ENCODE assay signal across 1 cellular context in the genomic region with DNA sequence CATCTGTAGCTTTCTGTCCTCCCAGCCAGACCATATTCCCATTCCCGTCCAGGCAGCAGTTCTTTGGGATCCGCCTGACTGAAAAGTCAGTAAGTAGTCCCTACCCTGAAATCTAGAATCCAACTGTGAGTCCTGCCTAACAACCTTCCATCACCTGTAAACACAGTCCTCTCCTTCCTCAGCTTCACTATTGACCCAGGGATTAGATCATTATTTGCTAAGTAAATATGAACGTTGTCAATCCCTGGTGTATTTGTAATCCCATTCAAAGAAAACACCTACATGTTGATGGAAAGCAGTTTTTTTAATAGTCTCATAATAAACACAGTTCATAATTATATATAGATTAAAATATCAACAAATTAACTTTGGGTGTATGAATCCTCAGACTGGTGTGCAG.
TF ChIP-seq lines count a peak whose summit lies in the region.

No MANE protein-coding gene starts in this region.

TF ChIP-seq in IMR-90, 13 proteins besides CTCF, POLR2A, EP300 and RAD21 (continued from another document):
- TF ChIP-seq, protein P1, sequence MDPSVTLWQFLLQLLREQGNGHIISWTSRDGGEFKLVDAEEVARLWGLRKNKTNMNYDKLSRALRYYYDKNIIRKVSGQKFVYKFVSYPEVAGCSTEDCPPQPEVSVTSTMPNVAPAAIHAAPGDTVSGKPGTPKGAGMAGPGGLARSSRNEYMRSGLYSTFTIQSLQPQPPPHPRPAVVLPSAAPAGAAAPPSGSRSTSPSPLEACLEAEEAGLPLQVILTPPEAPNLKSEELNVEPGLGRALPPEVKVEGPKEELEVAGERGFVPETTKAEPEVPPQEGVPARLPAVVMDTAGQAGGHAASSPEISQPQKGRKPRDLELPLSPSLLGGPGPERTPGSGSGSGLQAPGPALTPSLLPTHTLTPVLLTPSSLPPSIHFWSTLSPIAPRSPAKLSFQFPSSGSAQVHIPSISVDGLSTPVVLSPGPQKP (IDR thresholded peaks at IDR 0.05; ENCODE audit: borderline replicate concordance, low read depth, low read length): no peak
- TF ChIP-seq SMC3 (IDR thresholded peaks at IDR 0.05; ENCODE audit: low read depth, low read length) (no peak), FOS (IDR thresholded peaks at IDR 0.05; ENCODE audit: low read depth, low read length) (no peak), NFE2L2 (IDR thresholded peaks at IDR 0.05; ENCODE audit: low read depth, low read length) (no peak), MAFK (IDR thresholded peaks at IDR 0.05; ENCODE audit: low read depth, low read length) (no peak)
